ENCODE assay signal across 1 cellular context in genomic region chr15:63501256-63502089, GRCh38.
TF ChIP-seq lines count a peak whose summit lies in the region.

No MANE protein-coding gene starts in this region.

TF ChIP-seq in HepG2, 621 proteins besides CTCF, POLR2A, EP300 and RAD21 (continued from another document and continues in another):
- TF ChIP-seq STAT6 (CRISPR knock-in tag; IDR thresholded peaks at IDR 0.05; ENCODE audit: borderline replicate concordance) = no peak
- no peak for TF ChIP-seq NR2F6 (IDR thresholded peaks at IDR 0.05)
- TF ChIP-seq NR2F6 (CRISPR knock-in tag; IDR thresholded peaks at IDR 0.05) = no peak
- TF ChIP-seq ZNF124 (CRISPR knock-in tag; IDR thresholded peaks at IDR 0.05) = no peak
- no peak for TF ChIP-seq TEAD2 (CRISPR knock-in tag; IDR thresholded peaks at IDR 0.05)
- no peak for TF ChIP-seq HNRNPK (IDR thresholded peaks at IDR 0.05; ENCODE audit: low read depth, low read length, poor library complexity, severe bottlenecking)
- TF ChIP-seq CHD4 (IDR thresholded peaks at IDR 0.05; ENCODE audit: borderline replicate concordance, low read length) = no peak
- no peak for TF ChIP-seq NBN (conservative IDR thresholded peaks at IDR 0.05)
- no peak for TF ChIP-seq ZNF280B (CRISPR knock-in tag; IDR thresholded peaks at IDR 0.05; ENCODE audit: borderline replicate concordance)
- no peak for TF ChIP-seq ZNF790 (CRISPR knock-in tag; IDR thresholded peaks at IDR 0.05; ENCODE audit: borderline replicate concordance)
- no peak for TF ChIP-seq PRDM10 (CRISPR knock-in tag; IDR thresholded peaks at IDR 0.05; ENCODE audit: low read depth)
- TF ChIP-seq ZNF713 (CRISPR knock-in tag; IDR thresholded peaks at IDR 0.05) = no peak
- no peak for TF ChIP-seq TCF7L2 (IDR thresholded peaks at IDR 0.05; ENCODE audit: low read depth, low read length)
- TF ChIP-seq ZNF597 (CRISPR knock-in tag; IDR thresholded peaks at IDR 0.05) = no peak
- no peak for TF ChIP-seq DZIP1 (CRISPR knock-in tag; IDR thresholded peaks at IDR 0.05)
- TF ChIP-seq HIVEP1 (CRISPR knock-in tag; IDR thresholded peaks at IDR 0.05) = peak; percentile 96
- TF ChIP-seq NR0B2 (CRISPR knock-in tag; IDR thresholded peaks at IDR 0.05) = no peak
- TF ChIP-seq PAF1 (CRISPR knock-in tag; IDR thresholded peaks at IDR 0.05) = no peak
- no peak for TF ChIP-seq ZBTB40 (IDR thresholded peaks at IDR 0.05)
- no peak for TF ChIP-seq ZBTB40 (CRISPR knock-in tag; IDR thresholded peaks at IDR 0.05)
- no peak for TF ChIP-seq ZSCAN22 (CRISPR knock-in tag; IDR thresholded peaks at IDR 0.05)
- TF ChIP-seq PLSCR1 (CRISPR knock-in tag; IDR thresholded peaks at IDR 0.05; ENCODE audit: borderline replicate concordance) = no peak
- no peak for TF ChIP-seq ATF1 (CRISPR knock-in tag; IDR thresholded peaks at IDR 0.05)
- no peak for TF ChIP-seq REPIN1 (CRISPR knock-in tag; IDR thresholded peaks at IDR 0.05; ENCODE audit: borderline replicate concordance, low read depth)
- TF ChIP-seq TRAFD1 (CRISPR knock-in tag; IDR thresholded peaks at IDR 0.05; ENCODE audit: borderline replicate concordance) = no peak
- TF ChIP-seq ZNF430 (CRISPR knock-in tag; IDR thresholded peaks at IDR 0.05) = 0 out of 2 replicates have a peak, but pooled peaks have one; percentile 29
- no peak for TF ChIP-seq SATB2 (CRISPR knock-in tag; IDR thresholded peaks at IDR 0.05)
- no peak for TF ChIP-seq NFRKB (IDR thresholded peaks at IDR 0.05)
- no peak for TF ChIP-seq ZNF816 (CRISPR knock-in tag; IDR thresholded peaks at IDR 0.05; ENCODE audit: borderline replicate concordance)
- no peak for TF ChIP-seq BATF2 (CRISPR knock-in tag; IDR thresholded peaks at IDR 0.05)
- TF ChIP-seq ZIK1 (CRISPR knock-in tag; IDR thresholded peaks at IDR 0.05; ENCODE audit: borderline replicate concordance, low read depth) = no peak
